In genomic region chr6:108597601-108598315, GRCh38 we compare ENCODE assay signal across 10 cellular contexts.
DNase-seq lines count a peak whose midpoint lies in the region; ATAC-seq lines count a peak whose summit lies in the region.
"Had no signal": no experiment of that assay in that cellular context is flagged by ENCODE, and none has a peak within 500 bp of the region (broad histone marks: within the 10 kb centered on the region; RNA-seq: fewer than 3 reads in every experiment).

No MANE protein-coding gene starts in this region.

- peak overlapping the region; percentile 35 for H3K27ac Mint-ChIP-seq in central memory CD8-positive, alpha-beta T cell (ENCODE audit: low read depth)

- H3K4me3 Mint-ChIP-seq in central memory CD8-positive, alpha-beta T cell: no peak overlapping the region

- no peak overlapping the region for H3K4me3 ChIP-seq in BLaER1 treated with 17β-estradiol and CSF1 and Interleukin-3, amounts not matched to agents 10 nM and 100 nM
- no peak overlapping the region for H3K4me3 ChIP-seq in muscle layer of duodenum (ENCODE audit: low read depth in 1 of 2, low read length in 2 of 2)
- H3K4me3 ChIP-seq: BLaER1, ovary had no signal

- DNase-seq in central memory CD8-positive, alpha-beta T cell (ENCODE audit: low spot score in 2 of 2): no peak
- no peak for DNase-seq in NCI-H510A treated with DMSO at 0.1 percent for 48 hours (lab: John Stamatoyannopoulos, UW)
- DNase-seq in GDM1 (lab: John Stamatoyannopoulos, UW): no peak
- no peak for DNase-seq in ecto neural progenitor cell (ENCODE audit: low spot score)
- DNase-seq: ovary had no signal

- peak overlapping the region in 9 of 11 experiments; percentile 3 to 63 (median 34); a peak in 11 of 22 replicates for H3K4me2 ChIP-seq in BLaER1 treated with 17β-estradiol and CSF1 and Interleukin-3, amounts not matched to agents 10 nM and 100 nM
- H3K4me2 ChIP-seq: BLaER1 had no signal

- H3K36me3 ChIP-seq in BLaER1 treated with 17β-estradiol and CSF1 and Interleukin-3, amounts not matched to agents 10 nM and 100 nM: peaks cover 0 to 31% (median 9%) of the 10 kb centered on the region in 11 experiments; a peak in 13 of 22 replicates
- H3K36me3 ChIP-seq in muscle layer of duodenum (ENCODE audit: control insufficient read depth in 1 of 2, insufficient read depth in 2 of 2, low read length in 2 of 2): no peaks in the 10 kb centered on the region
- H3K36me3 ChIP-seq: BLaER1, ovary had no signal

- no peaks in the 10 kb centered on the region for H3K9me3 ChIP-seq in BLaER1 treated with 17β-estradiol and CSF1 and Interleukin-3, amounts not matched to agents 10 nM and 100 nM (replicated peaks in 1 of 11)
- no peaks in the 10 kb centered on the region for H3K9me3 ChIP-seq in muscle layer of duodenum (ENCODE audit: control insufficient read depth in 1 of 2, low read length in 2 of 2)
- H3K9me3 ChIP-seq: BLaER1, ovary had no signal

- no peaks in the 10 kb centered on the region for H3K27me3 ChIP-seq in BLaER1 treated with 17β-estradiol and CSF1 and Interleukin-3, amounts not matched to agents 10 nM and 100 nM
- H3K27me3 ChIP-seq in muscle layer of duodenum (ENCODE audit: low read depth, low read length): no peaks in the 10 kb centered on the region
- H3K27me3 ChIP-seq: BLaER1, ovary had no signal

- peaks cover 91 to 100% (median 100%) of the 10 kb centered on the region in 11 experiments; a peak in 20 of 22 replicates for H4K20me1 ChIP-seq in BLaER1 treated with 17β-estradiol and CSF1 and Interleukin-3, amounts not matched to agents 10 nM and 100 nM

- H3K4me1 ChIP-seq in BLaER1 treated with 17β-estradiol and CSF1 and Interleukin-3, amounts not matched to agents 10 nM and 100 nM: peaks cover 24 to 74% (median 38%) of the 10 kb centered on the region in 10 experiments
- peaks cover 19 to 29% of the 10 kb centered on the region in 2 donors for H3K4me1 ChIP-seq in muscle layer of duodenum (ENCODE audit: control insufficient read depth in 1 of 2, insufficient read depth in 2 of 2, low read length in 2 of 2)

- ATAC-seq in HG02938 (IDR thresholded peaks at IDR 0.05; ENCODE audit: unreplicated experiment) (peak; percentile 35), HG03565 (IDR thresholded peaks at IDR 0.05; ENCODE audit: unreplicated experiment) (no peak)
- ATAC-seq in central memory CD8-positive, alpha-beta T cell (replicated peaks; ENCODE audit: extremely low read depth, poor library complexity, severe bottlenecking): no peak

- no peak overlapping the region for H3K9ac ChIP-seq in BLaER1 treated with 17β-estradiol and CSF1 and Interleukin-3, amounts not matched to agents 10 nM and 100 nM
- H3K9ac ChIP-seq: BLaER1 had no signal

- peaks cover 6% of the 10 kb centered on the region for H3K36me3 Mint-ChIP-seq in central memory CD8-positive, alpha-beta T cell (ENCODE audit: insufficient read depth)

- no peaks in the 10 kb centered on the region for H3K9me3 Mint-ChIP-seq in central memory CD8-positive, alpha-beta T cell

- 0 out of 22 replicates have a peak overlapping the region, but pooled peaks of 1 of the 11 experiments have one; percentile 10 for H3K27ac ChIP-seq in BLaER1 treated with 17β-estradiol and CSF1 and Interleukin-3, amounts not matched to agents 10 nM and 100 nM
- peak overlapping the region; percentile 56 for H3K27ac ChIP-seq in muscle layer of duodenum (ENCODE audit: low read length)
- H3K27ac ChIP-seq: BLaER1, ovary had no signal

- H3K27me3 Mint-ChIP-seq in central memory CD8-positive, alpha-beta T cell: no peaks in the 10 kb centered on the region

- H3K4me1 Mint-ChIP-seq in central memory CD8-positive, alpha-beta T cell: peaks cover 45% of the 10 kb centered on the region
